ENCODE assay signal across 8 cellular contexts in genomic region chr22:43187171-43188099, GRCh38. TPM values are rescaled to one million over a fixed set of nuclear protein-coding genes. Genes with fewer than 3 reads are reported as not detected.
DNase-seq lines count a peak whose midpoint lies in the region; ATAC-seq and TF ChIP-seq lines count a peak whose summit lies in the region.

No MANE protein-coding gene starts in this region.

- H3K9me3 ChIP-seq in H9 (ENCODE audit: control insufficient read depth, low read depth, low read length), result no peaks in the 10 kb centered on the region
- H3K9me3 ChIP-seq in Loucy (ENCODE audit: insufficient read depth, low read depth, low read length), result no peaks in the 10 kb centered on the region

- H3K9me3 Mint-ChIP-seq in H9 (no peaks in the 10 kb centered on the region; a peak in 2 of 5 replicates), nephron progenitor cell (peaks cover 21% of the 10 kb centered on the region)

- H3K4me1 ChIP-seq in H9 (ENCODE audit: insufficient read depth, low read length) (peaks cover 8% of the 10 kb centered on the region; the same call in 1 of the 2 replicates), Loucy (ENCODE audit: insufficient read depth, low read length, poor library complexity, severe bottlenecking) (peaks cover 33% of the 10 kb centered on the region)

- no peak overlapping the region for H2BK15ac ChIP-seq in H9 (ENCODE audit: low read depth, low read length)

- H2BK120ac ChIP-seq in H9 (ENCODE audit: low read depth, low read length, poor library complexity, severe bottlenecking), result no peak overlapping the region

- peak; percentile 97 for ATAC-seq in stimulated activated naive CD8-positive, alpha-beta T cell treated with anti-CD3 and anti-CD28 coated beads, Interleukin-15, Interleukin-2, amounts not matched to agents 100 U/mL and 50 U/mL, for 24 hours

- H3K36me3 Mint-ChIP-seq in H9 (ENCODE audit: insufficient read depth in 1 of 3, low read depth in 3 of 3) (peaks cover 3 to 15% (median 9%) of the 10 kb centered on the region in 3 experiments; a peak in 6 of 7 replicates), nephron progenitor cell (ENCODE audit: low read depth) (peaks cover 11% of the 10 kb centered on the region)

- H3K4me1 Mint-ChIP-seq in H9 (peaks cover 21 to 25% of the 10 kb centered on the region in 2 experiments), nephron progenitor cell (peaks cover 25% of the 10 kb centered on the region)

- H4K5ac ChIP-seq in H9 (ENCODE audit: insufficient read length, low read depth, low read length), result no peak overlapping the region

- no peak overlapping the region for H3K56ac ChIP-seq in H9 (ENCODE audit: insufficient read length, low read depth, low read length)

- H3K27me3 ChIP-seq in H9 (ENCODE audit: insufficient read depth, low read length) (no peaks in the 10 kb centered on the region), Loucy (ENCODE audit: insufficient read depth, low read length, poor library complexity, severe bottlenecking) (peaks cover 8% of the 10 kb centered on the region)

- H3K4me3 Mint-ChIP-seq in H9 (peak overlapping the region; percentile 65 to 74), nephron progenitor cell (peak overlapping the region; percentile 69)

- H3K23me2 ChIP-seq in H9 (ENCODE audit: insufficient read length, low read depth, low read length, poor library complexity, severe bottlenecking), result peaks cover 13% of the 10 kb centered on the region

- no peaks in the 10 kb centered on the region for H3K79me1 ChIP-seq in H9 (ENCODE audit: insufficient read depth, low read depth, low read length, poor library complexity, severe bottlenecking)

- no peak overlapping the region for H4K8ac ChIP-seq in H9 (replicated peaks; ENCODE audit: insufficient read length, low read depth, low read length)

- H3K27me3 Mint-ChIP-seq in H9 (ENCODE audit: low read depth) (peaks cover 6% of the 10 kb centered on the region), nephron progenitor cell (ENCODE audit: low read depth, poor library complexity) (peaks cover 20% of the 10 kb centered on the region)

- peak overlapping the region; percentile 22 for H3K18ac ChIP-seq in H9 (ENCODE audit: insufficient read length, low read depth, low read length)

- TF ChIP-seq CTCF in H9 (conservative IDR thresholded peaks at IDR 0.05) (peak; percentile 83), Loucy (conservative IDR thresholded peaks at IDR 0.05; ENCODE audit: low read length) (peak; percentile 49), RWPE1 (conservative IDR thresholded peaks at IDR 0.05; ENCODE audit: low read depth) (peak; percentile 84), fibroblast of the aortic adventitia (IDR thresholded peaks at IDR 0.05; ENCODE audit: insufficient read depth, low read length) (peak; percentile 28), nephron progenitor cell (IDR thresholded peaks at IDR 0.05) (peak; percentile 58)

- H2AFZ ChIP-seq in H9 (ENCODE audit: low read length) (no peak overlapping the region), Loucy (ENCODE audit: low read length) (peak overlapping the region; percentile 88)

- H3K4me2 ChIP-seq in H9 (ENCODE audit: insufficient read depth, insufficient read length, low read length) (no peak overlapping the region), Loucy (ENCODE audit: low read depth, low read length, poor library complexity, severe bottlenecking) (peak overlapping the region; percentile 87)

- no peak overlapping the region for H2AK5ac ChIP-seq in H9 (ENCODE audit: insufficient read length, low read length)

- peak overlapping the region; percentile 28 for H3K9ac ChIP-seq in H9 (ENCODE audit: extremely low read depth, insufficient read length, low read length)
- peak overlapping the region; percentile 90 for H3K9ac ChIP-seq in Loucy (ENCODE audit: low read depth, low read length, poor library complexity, severe bottlenecking)

- H4K20me1 ChIP-seq in H9 (ENCODE audit: control insufficient read depth, insufficient read depth, insufficient read length), result no peaks in the 10 kb centered on the region
- H4K20me1 ChIP-seq in Loucy (ENCODE audit: insufficient read depth, low read length, poor library complexity, severe bottlenecking), result peaks cover 9% of the 10 kb centered on the region

- H2BK5ac ChIP-seq in H9 (ENCODE audit: insufficient read length, low read length), result no peak overlapping the region

- no peak overlapping the region for H2BK12ac ChIP-seq in H9 (ENCODE audit: insufficient read length, low read depth, low read length)

- no peaks in the 10 kb centered on the region for H3F3A ChIP-seq in Loucy (ENCODE audit: low read depth)

- no peak overlapping the region for H3K4ac ChIP-seq in H9 (ENCODE audit: low read depth, low read length)

- CTCF ChIA-PET in RWPE1 (lab: Yijun Ruan, JAX), result interaction anchor here (0.5 to 0.6 kb wide), 2 partner anchors 94 to 769 kb away, joined by 3 read pairs; no protein-coding TSS in a partner anchor

- H3K79me2 ChIP-seq in H9 (ENCODE audit: insufficient read depth, low read length), result peaks cover 7% of the 10 kb centered on the region
- H3K79me2 ChIP-seq in Loucy (ENCODE audit: insufficient read depth, low read length), result peaks cover 32% of the 10 kb centered on the region

- POLR2A ChIA-PET in RWPE1 (lab: Yijun Ruan, JAX; ENCODE audit: low non-redundant PET), result interaction anchor here (0.9 kb wide), 1 partner anchor 24 kb away, joined by 3 read pairs; no protein-coding TSS in a partner anchor

- H3K14ac ChIP-seq in H9 (ENCODE audit: insufficient read depth, low read length), result no peak overlapping the region

- H3K9me2 ChIP-seq in Loucy (replicated peaks; ENCODE audit: low read depth, low read length), result no peaks in the 10 kb centered on the region

- no peak overlapping the region for H3K23ac ChIP-seq in H9 (ENCODE audit: insufficient read length, low read depth, low read length)

- H2BK20ac ChIP-seq in H9 (ENCODE audit: low read depth, low read length, poor library complexity, severe bottlenecking), result no peak overlapping the region

- no peak overlapping the region for H4K91ac ChIP-seq in H9 (ENCODE audit: insufficient read length, low read depth, low read length)

- H3K27ac ChIP-seq in H9 (ENCODE audit: insufficient read length, low read depth, low read length) (no peak overlapping the region), RWPE1 (peak overlapping the region; percentile 91)

- H3K36me3 ChIP-seq in Loucy (ENCODE audit: insufficient read depth, low read length), result no peaks in the 10 kb centered on the region

- DNase-seq in GDM1 (lab: John Stamatoyannopoulos, UW), result peak; percentile 94
- peak; percentile 97 for DNase-seq in H9
- peak; percentile 95 for DNase-seq in RWPE1 (ENCODE audit: low spot score)
- peak; percentile 97 for DNase-seq in activated T-helper 9 cell treated with anti-CD3 and anti-CD28 coated beads, Interleukin-2, amount 50 U/mL, for 16 hours (ENCODE audit: low read depth)
- peak; percentile 91 for DNase-seq in fibroblast of the aortic adventitia (ENCODE audit: low read depth)
- peak; percentile 95 for DNase-seq in nephron progenitor cell
- peak; percentile 98 for DNase-seq in stimulated activated naive CD8-positive, alpha-beta T cell treated with anti-CD3 and anti-CD28 coated beads, Interleukin-15, Interleukin-2, amounts not matched to agents 100 U/mL and 50 U/mL, for 24 hours

- no CpG with 5 or more reads among the region's 86 CpGs for WGBS in H9 (ENCODE audit: extremely low coverage, insufficient read length, low lambda C conversion rate)

- no peak overlapping the region for H3T11ph ChIP-seq in H9 (ENCODE audit: low read length)

- peak overlapping the region; percentile 81 for H3K4me3 ChIP-seq in Loucy (ENCODE audit: low read length, poor library complexity, severe bottlenecking)
- H3K4me3 ChIP-seq in fibroblast of the aortic adventitia (ENCODE audit: low read depth, low read length), result peak overlapping the region; percentile 63

- H3K27ac Mint-ChIP-seq in H9 (peak overlapping the region in 2 of 3 experiments; percentile 75 to 90; a peak in 3 of 7 replicates), nephron progenitor cell (no peak overlapping the region)

RNA-seq across cellular contexts. Expression of gene TTLL12, which starts 0.5 kb away (rescaled TPM):
- total RNA-seq in H9 (2021) (89.6 and 90.2 TPM in 2 replicates), fibroblast of the aortic adventitia (ENCODE audit: low replicate concordance) (13.2 and 40.5 TPM in 2 replicates)

RNA-seq across cellular contexts. Expression of gene TSPO, which starts 36.1 kb away (rescaled TPM):
- total RNA-seq in H9 (2021) (12.1 and 14.8 TPM in 2 replicates), fibroblast of the aortic adventitia (ENCODE audit: low replicate concordance) (129 and 222 TPM in 2 replicates)

RNA-seq across cellular contexts. Expression of gene MCAT, which starts 44.2 kb away (rescaled TPM):
- total RNA-seq in H9 (2021), result 20.3 and 21.5 TPM in 2 replicates
- total RNA-seq in fibroblast of the aortic adventitia (ENCODE audit: low replicate concordance), result 12.2 and 42.8 TPM in 2 replicates

Comparison
In these comparisons a context has a peak if more than half of its experiments do, and no peak if none do; other contexts are left out.
1. CTCF ChIP-seq: peak in every context shown above with its lines; median percentile 84 in RWPE1; 83 in H9; 58 in nephron progenitor cell; 49 in Loucy; 28 in fibroblast of the aortic adventitia.